ENCODE assay signal across 20 cellular contexts in genomic region chr2:61750624-61751023, GRCh38.
A peak's percentile ranks its signal among the peaks of the same experiment; 100 is the strongest.
DNase-seq lines count a peak whose midpoint lies in the region; ATAC-seq and TF ChIP-seq lines count a peak whose summit lies in the region.
"Had no signal": no experiment of that assay in that cellular context is flagged by ENCODE, and none has a peak within 500 bp of the region (broad histone marks: within the 10 kb centered on the region; RNA-seq: fewer than 3 reads in every experiment).

No MANE protein-coding gene starts in this region.

- H3K4me3 Mint-ChIP-seq in nephron progenitor cell (no peak overlapping the region), progenitor cell of endocrine pancreas (ENCODE audit: low read depth) (no peak overlapping the region)
- H3K4me3 Mint-ChIP-seq: activated naive CD4-positive, alpha-beta T cell treated with anti-CD3 and anti-CD28 coated beads, Interleukin-2, amount 50 U/mL, for 24 hours; activated T-cell treated with anti-CD3 and anti-CD28 coated beads, Interleukin-2, amount 50 U/mL, for 24 hours; central memory CD8-positive, alpha-beta T cell; effector memory CD8-positive, alpha-beta T cell had no signal

- H3K27me3 Mint-ChIP-seq in nephron progenitor cell (ENCODE audit: low read depth, poor library complexity): no peaks in the 10 kb centered on the region
- H3K27me3 Mint-ChIP-seq in progenitor cell of endocrine pancreas: no peaks in the 10 kb centered on the region
- H3K27me3 Mint-ChIP-seq: activated T-cell treated with anti-CD3 and anti-CD28 coated beads, Interleukin-2, amount 50 U/mL, for 24 hours had no signal

- peak overlapping the region; percentile 21 for H3K27ac Mint-ChIP-seq in nephron progenitor cell
- H3K27ac Mint-ChIP-seq in progenitor cell of endocrine pancreas: no peak overlapping the region
- H3K27ac Mint-ChIP-seq: activated naive CD4-positive, alpha-beta T cell treated with anti-CD3 and anti-CD28 coated beads, Interleukin-2, amount 50 U/mL, for 24 hours; activated T-cell treated with anti-CD3 and anti-CD28 coated beads, Interleukin-2, amount 50 U/mL, for 24 hours; effector memory CD8-positive, alpha-beta T cell had no signal

- TF ChIP-seq CTCF in fibroblast of pulmonary artery (IDR thresholded peaks at IDR 0.05; ENCODE audit: low read length, missing control alignments) (no peak), nephron progenitor cell (IDR thresholded peaks at IDR 0.05) (no peak), progenitor cell of endocrine pancreas (IDR thresholded peaks at IDR 0.05; ENCODE audit: unreplicated experiment) (no peak)

- peaks cover 10% of the 10 kb centered on the region for H3K9me3 Mint-ChIP-seq in nephron progenitor cell
- peaks cover 8% of the 10 kb centered on the region for H3K9me3 Mint-ChIP-seq in progenitor cell of endocrine pancreas (ENCODE audit: low read depth)

- intact Hi-C loops in head of caudate nucleus (cut with DNase I): no loop called here

- H3K4me1 Mint-ChIP-seq in nephron progenitor cell (no peaks in the 10 kb centered on the region), progenitor cell of endocrine pancreas (ENCODE audit: low read depth) (no peaks in the 10 kb centered on the region)
- H3K4me1 Mint-ChIP-seq: activated naive CD4-positive, alpha-beta T cell treated with anti-CD3 and anti-CD28 coated beads, Interleukin-2, amount 50 U/mL, for 24 hours; central memory CD8-positive, alpha-beta T cell had no signal

- peak; percentile 74 for DNase-seq in EL
- peak; percentile 53 for DNase-seq in fibroblast of pulmonary artery (ENCODE audit: low read depth)
- DNase-seq in nephron progenitor cell: no peak
- no peak for DNase-seq in head of caudate nucleus
- no peak for DNase-seq in stimulated activated CD8-positive, alpha-beta memory T cell treated with anti-CD3 and anti-CD28 coated beads, Interleukin-4, amount 100 ng/mL, for 48 hours
- no peak for DNase-seq in progenitor cell of endocrine pancreas (ENCODE audit: low spot score, unreplicated experiment)
- DNase-seq: activated T-cell treated with anti-CD3 and anti-CD28 coated beads, Interleukin-2, amount 50 U/mL, for 24 hours; effector memory CD8-positive, alpha-beta T cell; midbrain; NCI-H1930; NCI-H526; OCI-M1; right lobe of liver; stimulated activated CD4-positive, alpha-beta T cell treated with anti-CD3 and anti-CD28 coated beads, Interleukin-2, amount 100 ng/mL, for 24 hours; substantia nigra had no signal

- H3K36me3 Mint-ChIP-seq in nephron progenitor cell (ENCODE audit: low read depth): no peaks in the 10 kb centered on the region
- peaks cover 2% of the 10 kb centered on the region for H3K36me3 Mint-ChIP-seq in progenitor cell of endocrine pancreas (ENCODE audit: insufficient read depth)

- H3K4me3 ChIP-seq in fibroblast of pulmonary artery (replicated peaks; ENCODE audit: low read depth, low read length): no peak overlapping the region
- H3K4me3 ChIP-seq: BLaER1, right lobe of liver, SK-N-MC had no signal

- ATAC-seq in SK-N-SH treated with all-trans-retinoic acid at 6 μM for 48 hours: peak; percentile 42; the same call in 1 of the 3 replicates
- ATAC-seq: effector memory CD8-positive, alpha-beta T cell had no signal

TF ChIP-seq in SK-N-SH treated with all-trans-retinoic acid at 6 μM for 48 hours, 23 proteins besides CTCF, POLR2A, EP300 and RAD21 (continues in another document):
- TF ChIP-seq ZNF70 (CRISPR knock-in tag; IDR thresholded peaks at IDR 0.05) (no peak), TOX (CRISPR knock-in tag; IDR thresholded peaks at IDR 0.05; ENCODE audit: borderline replicate concordance) (no peak), ZNF8 (CRISPR knock-in tag; IDR thresholded peaks at IDR 0.05) (no peak), ESRRG (CRISPR knock-in tag; IDR thresholded peaks at IDR 0.05) (no peak), ARNTL (CRISPR knock-in tag; IDR thresholded peaks at IDR 0.05; ENCODE audit: borderline replicate concordance, low read depth) (no peak), GLIS3 (CRISPR knock-in tag; IDR thresholded peaks at IDR 0.05) (no peak), ZFP30 (CRISPR knock-in tag; IDR thresholded peaks at IDR 0.05) (no peak), ZFP3 (CRISPR knock-in tag; IDR thresholded peaks at IDR 0.05) (no peak), CSRNP3 (CRISPR knock-in tag; IDR thresholded peaks at IDR 0.05) (no peak), RARB (CRISPR knock-in tag; IDR thresholded peaks at IDR 0.05) (no peak), BACH2 (CRISPR knock-in tag; IDR thresholded peaks at IDR 0.05; ENCODE audit: borderline replicate concordance) (no peak), SNAI2 (CRISPR knock-in tag; IDR thresholded peaks at IDR 0.05) (no peak), PPARA (CRISPR knock-in tag; IDR thresholded peaks at IDR 0.05; ENCODE audit: borderline replicate concordance) (no peak), TCF4 (CRISPR knock-in tag; IDR thresholded peaks at IDR 0.05; ENCODE audit: borderline replicate concordance) (no peak), TSHZ2 (CRISPR knock-in tag; IDR thresholded peaks at IDR 0.05) (no peak)
- TF ChIP-seq, protein P1, sequence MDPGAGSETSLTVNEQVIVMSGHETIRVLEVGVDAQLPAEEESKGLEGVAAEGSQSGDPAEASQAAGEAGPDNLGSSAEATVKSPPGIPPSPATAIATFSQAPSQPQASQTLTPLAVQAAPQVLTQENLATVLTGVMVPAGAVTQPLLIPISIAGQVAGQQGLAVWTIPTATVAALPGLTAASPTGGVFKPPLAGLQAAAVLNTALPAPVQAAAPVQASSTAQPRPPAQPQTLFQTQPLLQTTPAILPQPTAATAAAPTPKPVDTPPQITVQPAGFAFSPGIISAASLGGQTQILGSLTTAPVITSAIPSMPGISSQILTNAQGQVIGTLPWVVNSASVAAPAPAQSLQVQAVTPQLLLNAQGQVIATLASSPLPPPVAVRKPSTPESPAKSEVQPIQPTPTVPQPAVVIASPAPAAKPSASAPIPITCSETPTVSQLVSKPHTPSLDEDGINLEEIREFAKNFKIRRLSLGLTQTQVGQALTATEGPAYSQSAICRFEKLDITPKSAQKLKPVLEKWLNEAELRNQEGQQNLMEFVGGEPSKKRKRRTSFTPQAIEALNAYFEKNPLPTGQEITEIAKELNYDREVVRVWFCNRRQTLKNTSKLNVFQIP (CRISPR knock-in tag; IDR thresholded peaks at IDR 0.05; ENCODE audit: borderline replicate concordance, low read depth): no peak
- TF ChIP-seq, protein P2, sequence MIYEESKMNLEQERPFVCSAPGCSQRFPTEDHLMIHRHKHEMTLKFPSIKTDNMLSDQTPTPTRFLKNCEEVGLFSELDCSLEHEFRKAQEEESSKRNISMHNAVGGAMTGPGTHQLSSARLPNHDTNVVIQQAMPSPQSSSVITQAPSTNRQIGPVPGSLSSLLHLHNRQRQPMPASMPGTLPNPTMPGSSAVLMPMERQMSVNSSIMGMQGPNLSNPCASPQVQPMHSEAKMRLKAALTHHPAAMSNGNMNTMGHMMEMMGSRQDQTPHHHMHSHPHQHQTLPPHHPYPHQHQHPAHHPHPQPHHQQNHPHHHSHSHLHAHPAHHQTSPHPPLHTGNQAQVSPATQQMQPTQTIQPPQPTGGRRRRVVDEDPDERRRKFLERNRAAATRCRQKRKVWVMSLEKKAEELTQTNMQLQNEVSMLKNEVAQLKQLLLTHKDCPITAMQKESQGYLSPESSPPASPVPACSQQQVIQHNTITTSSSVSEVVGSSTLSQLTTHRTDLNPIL (CRISPR knock-in tag; IDR thresholded peaks at IDR 0.05; ENCODE audit: low read depth): no peak

Comparison
In these comparisons a context has a peak if more than half of its experiments do, and no peak if none do; other contexts are left out.
1. DNase-seq: peak in EL (single experiment) and fibroblast of pulmonary artery (single experiment); none in nephron progenitor cell (single experiment), head of caudate nucleus (0 of 42), stimulated activated CD8-positive, alpha-beta memory T cell treated with anti-CD3 and anti-CD28 coated beads, Interleukin-4, amount 100 ng/mL, for 48 hours (single experiment) and progenitor cell of endocrine pancreas (single experiment).